Comparison of ENCODE assay signal across 36 cellular contexts in the genomic region with DNA sequence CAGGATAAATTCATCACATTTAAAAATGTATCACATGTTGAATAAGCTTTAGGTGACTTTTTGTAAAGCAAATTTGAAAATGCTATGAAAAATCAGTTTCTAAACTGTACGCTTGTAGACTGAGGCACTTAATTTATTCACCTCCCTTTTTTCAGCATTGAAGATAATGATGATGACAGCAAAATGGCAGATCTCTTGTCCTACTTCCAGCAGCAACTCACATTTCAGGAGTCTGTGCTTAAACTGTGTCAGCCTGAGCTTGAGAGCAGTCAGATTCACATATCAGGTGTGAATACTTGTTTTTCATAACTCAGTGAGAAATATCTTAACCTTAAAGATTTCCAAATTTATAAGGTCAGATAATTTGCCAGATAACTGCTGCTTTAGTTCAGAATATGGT.
"Had no signal": no experiment of that assay in that cellular context is flagged by ENCODE, and none has a peak within 500 bp of the region (broad histone marks: within the 10 kb centered on the region; RNA-seq: fewer than 3 reads in every experiment).

No MANE protein-coding gene starts in this region.

- H3K4me3 ChIP-seq: body of pancreas, breast epithelium had no signal

- H3K4me1 Mint-ChIP-seq: activated CD4-positive, alpha-beta memory T cell treated with anti-CD3 and anti-CD28 coated beads, Interleukin-2, amount 10 ng/mL, durations not matched to agents 7 days and 5 days; activated CD4-positive, alpha-beta T cell treated with anti-CD3 and anti-CD28 coated beads for 36 hours; activated CD4-positive, alpha-beta T cell treated with anti-CD3 and anti-CD28 coated beads, Interleukin-2, amount 10 ng/mL, durations not matched to agents 7 days and 5 days; activated CD8-positive, alpha-beta memory T cell treated with anti-CD3 and anti-CD28 coated beads, Interleukin-2, amount 10 ng/mL, durations not matched to agents 7 days and 5 days; activated naive CD4-positive, alpha-beta T cell treated with anti-CD3 and anti-CD28 coated beads, Interleukin-2, amount 10 ng/mL, durations not matched to agents 7 days and 5 days; activated naive CD4-positive, alpha-beta T cell treated with anti-CD3 and anti-CD28 coated beads, Interleukin-2, amount 50 U/mL, for 24 hours; activated naive CD8-positive, alpha-beta T cell treated with anti-CD3 and anti-CD28 coated beads for 36 hours; WTC11 had no signal

- DNase-seq: activated CD4-positive, alpha-beta memory T cell treated with anti-CD3 and anti-CD28 coated beads, Interleukin-2, amount 10 ng/mL, durations not matched to agents 7 days and 5 days; activated CD4-positive, alpha-beta T cell treated with anti-CD3 and anti-CD28 coated beads for 1 hour; activated CD4-positive, alpha-beta T cell treated with anti-CD3 and anti-CD28 coated beads for 36 hours; activated CD4-positive, alpha-beta T cell treated with anti-CD3 and anti-CD28 coated beads for 48 hours; activated CD4-positive, alpha-beta T cell treated with anti-CD3 and anti-CD28 coated beads, Interleukin-2, amount 10 ng/mL, durations not matched to agents 7 days and 5 days; activated CD4-positive, alpha-beta T cell treated with anti-CD3 and anti-CD28 coated beads, Interleukin-2, amount 50 U/mL, for 48 hours; activated CD4-positive, CD25-positive, alpha-beta regulatory T cell; activated CD8-positive, alpha-beta memory T cell treated with anti-CD3 and anti-CD28 coated beads for 24 hours; activated CD8-positive, alpha-beta memory T cell treated with anti-CD3 and anti-CD28 coated beads, Interleukin-2, amount 10 ng/mL, durations not matched to agents 7 days and 5 days; activated CD8-positive, alpha-beta memory T cell treated with anti-CD3 and anti-CD28 coated beads, Interleukin-2, amount 50 U/mL, for 48 hours; activated CD8-positive, alpha-beta T cell treated with anti-CD3 and anti-CD28 coated beads, Interleukin-2, amount 10 ng/mL, durations not matched to agents 7 days and 5 days; activated effector memory CD4-positive, alpha-beta T cell treated with Interleukin-2 at 50 U/mL for 16 hours; activated gamma-delta T cell; activated naive CD4-positive, alpha-beta T cell treated with anti-CD3 and anti-CD28 coated beads, Interleukin-2, amount 10 ng/mL, durations not matched to agents 7 days and 5 days; activated naive CD4-positive, alpha-beta T cell treated with Interleukin-2 at 50 U/mL for 16 hours; activated naive CD8-positive, alpha-beta T cell treated with anti-CD3 and anti-CD28 coated beads for 36 hours; activated T-cell treated with anti-CD3 and anti-CD28 coated beads, Interleukin-2, amount 50 U/mL, for 24 hours; activated T-cell treated with anti-CD3 and anti-CD28 coated beads, Interleukin-2, amount 50 U/mL, for 48 hours; amniotic stem cell; aorta; body of pancreas; brain microvascular endothelial cell; central memory CD4-positive, alpha-beta T cell; T-helper 1 cell; T-helper 2 cell; T-helper 9 cell; WERI-Rb-1 had no signal

- ATAC-seq: activated CD4-positive, alpha-beta T cell treated with anti-CD3 and anti-CD28 coated beads for 36 hours; activated CD4-positive, CD25-positive, alpha-beta regulatory T cell treated with anti-CD3 and anti-CD28 coated beads, Interleukin-2, amount 50 U/mL, for 24 hours; activated CD8-positive, alpha-beta memory T cell treated with anti-CD3 and anti-CD28 coated beads, Interleukin-2, amount 10 ng/mL, durations not matched to agents 7 days and 5 days; activated CD8-positive, alpha-beta T cell treated with anti-CD3 and anti-CD28 coated beads, Interleukin-2, amount 10 ng/mL, durations not matched to agents 7 days and 5 days; body of pancreas; WTC11 had no signal

- FAIRE-seq: astrocyte, TTC549 had no signal

- H3K4me3 Mint-ChIP-seq: activated CD4-positive, alpha-beta memory T cell treated with anti-CD3 and anti-CD28 coated beads, Interleukin-2, amount 10 ng/mL, durations not matched to agents 7 days and 5 days; activated CD4-positive, alpha-beta T cell treated with anti-CD3 and anti-CD28 coated beads for 36 hours; activated CD4-positive, alpha-beta T cell treated with anti-CD3 and anti-CD28 coated beads, Interleukin-2, amount 10 ng/mL, durations not matched to agents 7 days and 5 days; activated CD8-positive, alpha-beta memory T cell treated with anti-CD3 and anti-CD28 coated beads, Interleukin-2, amount 10 ng/mL, durations not matched to agents 7 days and 5 days; activated CD8-positive, alpha-beta T cell treated with anti-CD3 and anti-CD28 coated beads, Interleukin-2, amount 10 ng/mL, durations not matched to agents 7 days and 5 days; activated naive CD4-positive, alpha-beta T cell treated with anti-CD3 and anti-CD28 coated beads, Interleukin-2, amount 10 ng/mL, durations not matched to agents 7 days and 5 days; activated naive CD4-positive, alpha-beta T cell treated with anti-CD3 and anti-CD28 coated beads, Interleukin-2, amount 50 U/mL, for 24 hours; activated naive CD8-positive, alpha-beta T cell treated with anti-CD3 and anti-CD28 coated beads for 36 hours; activated T-cell treated with anti-CD3 and anti-CD28 coated beads, Interleukin-2, amount 50 U/mL, for 24 hours; T-helper 1 cell treated with Interleukin-12 subunit alpha and Interleukin-12 subunit beta and Interleukin-4 antibody, amounts not matched to agents 30 μg/mL and 1 μg/mL, for 36 hours; T-helper 2 cell treated with Interferon-gamma antibody and Interleukin-4, amounts not matched to agents 5 μg/mL and 100 μg/mL, for 36 hours; WTC11 had no signal

- H3K27me3 Mint-ChIP-seq: activated CD4-positive, alpha-beta memory T cell treated with anti-CD3 and anti-CD28 coated beads, Interleukin-2, amount 10 ng/mL, durations not matched to agents 7 days and 5 days; activated CD4-positive, alpha-beta T cell treated with anti-CD3 and anti-CD28 coated beads for 36 hours; activated CD4-positive, alpha-beta T cell treated with anti-CD3 and anti-CD28 coated beads, Interleukin-2, amount 10 ng/mL, durations not matched to agents 7 days and 5 days; activated CD8-positive, alpha-beta memory T cell treated with anti-CD3 and anti-CD28 coated beads, Interleukin-2, amount 10 ng/mL, durations not matched to agents 7 days and 5 days; activated naive CD4-positive, alpha-beta T cell treated with anti-CD3 and anti-CD28 coated beads, Interleukin-2, amount 10 ng/mL, durations not matched to agents 7 days and 5 days; activated naive CD4-positive, alpha-beta T cell treated with anti-CD3 and anti-CD28 coated beads, Interleukin-2, amount 50 U/mL, for 24 hours; activated naive CD8-positive, alpha-beta T cell treated with anti-CD3 and anti-CD28 coated beads for 36 hours; activated T-cell treated with anti-CD3 and anti-CD28 coated beads, Interleukin-2, amount 50 U/mL, for 24 hours had no signal

- H3K27ac ChIP-seq: body of pancreas, brain microvascular endothelial cell, breast epithelium, WERI-Rb-1 had no signal

- H3K27me3 ChIP-seq: body of pancreas, brain microvascular endothelial cell, breast epithelium had no signal

- H3K4me1 ChIP-seq: body of pancreas, breast epithelium had no signal

- H3K9me3 Mint-ChIP-seq: activated CD4-positive, alpha-beta memory T cell treated with anti-CD3 and anti-CD28 coated beads, Interleukin-2, amount 10 ng/mL, durations not matched to agents 7 days and 5 days; activated CD4-positive, alpha-beta T cell treated with anti-CD3 and anti-CD28 coated beads, Interleukin-2, amount 10 ng/mL, durations not matched to agents 7 days and 5 days; activated naive CD4-positive, alpha-beta T cell treated with anti-CD3 and anti-CD28 coated beads, Interleukin-2, amount 10 ng/mL, durations not matched to agents 7 days and 5 days; activated naive CD4-positive, alpha-beta T cell treated with anti-CD3 and anti-CD28 coated beads, Interleukin-2, amount 50 U/mL, for 24 hours; activated naive CD8-positive, alpha-beta T cell treated with anti-CD3 and anti-CD28 coated beads for 36 hours; activated T-cell treated with anti-CD3 and anti-CD28 coated beads, Interleukin-2, amount 50 U/mL, for 24 hours; activated T-helper 2 cell treated with anti-CD3 and anti-CD28 coated beads, Interferon-gamma antibody, Interleukin-2, Interleukin-4, amounts not matched to agents 10 μg/mL and 5 μg/mL and 100 μg/mL, durations not matched to agents 14 hours and 24 hours and 36 hours; T-helper 1 cell treated with Interleukin-12 subunit alpha and Interleukin-12 subunit beta and Interleukin-4 antibody, amounts not matched to agents 30 μg/mL and 1 μg/mL, for 36 hours; T-helper 2 cell treated with Interferon-gamma antibody and Interleukin-4, amounts not matched to agents 5 μg/mL and 100 μg/mL, for 36 hours; WTC11 had no signal

- H3K9me3 ChIP-seq: body of pancreas, breast epithelium had no signal

- H3K27ac Mint-ChIP-seq: activated CD4-positive, alpha-beta memory T cell treated with anti-CD3 and anti-CD28 coated beads, Interleukin-2, amount 10 ng/mL, durations not matched to agents 7 days and 5 days; activated CD4-positive, alpha-beta T cell treated with anti-CD3 and anti-CD28 coated beads for 36 hours; activated CD4-positive, alpha-beta T cell treated with anti-CD3 and anti-CD28 coated beads, Interleukin-2, amount 10 ng/mL, durations not matched to agents 7 days and 5 days; activated CD8-positive, alpha-beta memory T cell treated with anti-CD3 and anti-CD28 coated beads, Interleukin-2, amount 10 ng/mL, durations not matched to agents 7 days and 5 days; activated CD8-positive, alpha-beta T cell treated with anti-CD3 and anti-CD28 coated beads, Interleukin-2, amount 10 ng/mL, durations not matched to agents 7 days and 5 days; activated naive CD4-positive, alpha-beta T cell treated with anti-CD3 and anti-CD28 coated beads, Interleukin-2, amount 10 ng/mL, durations not matched to agents 7 days and 5 days; activated naive CD8-positive, alpha-beta T cell treated with anti-CD3 and anti-CD28 coated beads for 36 hours; activated T-cell treated with anti-CD3 and anti-CD28 coated beads, Interleukin-2, amount 50 U/mL, for 24 hours; activated T-helper 2 cell treated with anti-CD3 and anti-CD28 coated beads, Interferon-gamma antibody, Interleukin-2, Interleukin-4, amounts not matched to agents 10 μg/mL and 5 μg/mL and 100 μg/mL, durations not matched to agents 14 hours and 24 hours and 36 hours; T-helper 1 cell treated with Interleukin-12 subunit alpha and Interleukin-12 subunit beta and Interleukin-4 antibody, amounts not matched to agents 30 μg/mL and 1 μg/mL, for 36 hours; T-helper 2 cell treated with Interferon-gamma antibody and Interleukin-4, amounts not matched to agents 5 μg/mL and 100 μg/mL, for 36 hours; WTC11 had no signal
